Comparison of ENCODE assay signal across 8 cellular contexts in the genomic region with DNA sequence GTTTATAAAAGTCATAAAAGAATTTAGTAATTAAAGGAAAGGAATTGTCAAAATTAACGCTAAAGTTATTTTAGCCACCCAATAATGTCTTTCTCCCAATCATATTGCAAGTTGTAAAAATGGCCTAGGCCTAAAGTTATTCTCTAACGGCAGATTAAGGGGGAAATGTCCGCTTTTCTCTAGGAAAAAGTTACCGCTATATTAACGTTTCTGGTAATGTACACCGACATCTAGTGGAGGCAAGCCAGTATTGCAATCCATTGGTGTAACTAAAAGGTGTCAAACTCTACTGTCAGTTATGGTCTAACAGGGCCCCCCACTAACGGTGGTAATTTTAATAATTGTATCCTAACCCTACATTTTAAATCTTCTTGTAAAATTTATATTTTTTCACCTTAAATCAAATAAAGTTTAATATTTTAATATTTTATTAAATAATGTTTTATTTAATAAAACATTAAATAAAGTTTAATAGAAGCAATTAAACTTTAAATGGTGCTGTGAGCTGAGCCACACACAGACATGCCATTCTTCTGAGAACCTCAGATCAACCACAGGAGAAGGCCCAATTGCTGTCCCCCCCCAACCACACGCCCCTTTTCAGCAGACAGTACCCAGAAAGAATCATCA. TPM values are rescaled to one million over a fixed set of nuclear protein-coding genes. Genes with fewer than 3 reads are reported as not detected.
A peak's percentile ranks its signal among the peaks of the same experiment; 100 is the strongest.
DNase-seq lines count a peak whose midpoint lies in the region; TF ChIP-seq lines count a peak whose summit lies in the region.

No MANE protein-coding gene starts in this region.

- intact Hi-C loops in vagina (cut with DNase I): loop anchor here (10.0 kb wide), 1 partner anchor 96 kb away; no protein-coding TSS in a partner anchor

- H3K27me3 ChIP-seq in neuronal stem cell (ENCODE audit: control insufficient read depth in 3 of 3, insufficient read depth in 3 of 3, low read depth in 1 of 3, low read length in 3 of 3) (no peaks in the 10 kb centered on the region), vagina (no peaks in the 10 kb centered on the region)

- H3K4me3 Mint-ChIP-seq in endothelial cell (ENCODE audit: unreplicated experiment): no peak overlapping the region

- H2BK120ac ChIP-seq in neuronal stem cell (ENCODE audit: low read depth, low read length): no peak overlapping the region

- no peaks in the 10 kb centered on the region for H3K9me3 Mint-ChIP-seq in endothelial cell (ENCODE audit: unreplicated experiment)

- no peak overlapping the region for H2BK12ac ChIP-seq in neuronal stem cell (ENCODE audit: low read length)

- DNase-seq in SHP77 (lab: John Stamatoyannopoulos, UW) (peak; percentile 13 to 34), SHP77 treated with DMSO at 0.1 percent for 48 hours (lab: John Stamatoyannopoulos, UW) (no peak), NCI-H2029 treated with DMSO at 0.1 percent for 48 hours (lab: John Stamatoyannopoulos, UW) (peak; percentile 19), endothelial cell (ENCODE audit: low spot score) (peak; percentile 57), neuronal stem cell (ENCODE audit: low spot score) (peak; percentile 46), vagina (ENCODE audit: extremely low spot score in 2 of 2) (no peak), DMS79 treated with DMSO at 0.1 percent for 48 hours (lab: John Stamatoyannopoulos, UW) (no peak)
- peak; percentile 14 for DNase-seq in activated CD4-positive, alpha-beta T cell treated with anti-CD3 and anti-CD28 coated beads for 1 hour

- no peak overlapping the region for H4K8ac ChIP-seq in neuronal stem cell (ENCODE audit: low read depth, low read length)

- peaks cover 5% of the 10 kb centered on the region for H3K36me3 Mint-ChIP-seq in endothelial cell (ENCODE audit: low read depth, unreplicated experiment)

- TF ChIP-seq CTCF in endothelial cell (IDR thresholded peaks at IDR 0.05; ENCODE audit: unreplicated experiment) (peak; percentile 89), vagina (IDR thresholded peaks at IDR 0.05) (peak; percentile 72 to 82 (median 79))

- H2BK5ac ChIP-seq in neuronal stem cell (ENCODE audit: low read length): no peak overlapping the region

- H4K91ac ChIP-seq in neuronal stem cell (ENCODE audit: low read depth, low read length, poor library complexity): no peak overlapping the region

- H3K4me2 ChIP-seq in neuronal stem cell (ENCODE audit: insufficient read depth, low read length, poor library complexity, severe bottlenecking): no peak overlapping the region

- no peak overlapping the region for H3K9ac ChIP-seq in neuronal stem cell (ENCODE audit: low read depth, low read length, poor library complexity)

- H3K36me3 ChIP-seq in neuronal stem cell (replicated peaks in 1 of 2; ENCODE audit: control insufficient read depth in 2 of 2, insufficient read depth in 2 of 2, low read length in 2 of 2): no peaks in the 10 kb centered on the region
- H3K36me3 ChIP-seq in vagina: no peaks in the 10 kb centered on the region

- H3K27ac ChIP-seq in neuronal stem cell (replicated peaks; ENCODE audit: low read length) (no peak overlapping the region), vagina (no peak overlapping the region)

- no CpG with 5 or more reads among the region's 8 CpGs for WGBS in neuronal stem cell (ENCODE audit: extremely low coverage in 2 of 2, insufficient read length in 2 of 2, insufficient replicate concordance in 1 of 2), 2 donors

- no peaks in the 10 kb centered on the region for H3K9me3 ChIP-seq in neuronal stem cell (replicated peaks in 1 of 2; ENCODE audit: control insufficient read depth in 2 of 2, insufficient read depth in 1 of 2, low read depth in 1 of 2, low read length in 2 of 2)
- H3K9me3 ChIP-seq in vagina: no peaks in the 10 kb centered on the region

- no peaks in the 10 kb centered on the region for H3K4me1 Mint-ChIP-seq in endothelial cell (ENCODE audit: unreplicated experiment)

- H3K27ac Mint-ChIP-seq in endothelial cell (ENCODE audit: unreplicated experiment): no peak overlapping the region

- no peaks in the 10 kb centered on the region for H3K79me1 ChIP-seq in neuronal stem cell (ENCODE audit: low read depth, low read length)

- no peaks in the 10 kb centered on the region for H3K27me3 Mint-ChIP-seq in endothelial cell (ENCODE audit: unreplicated experiment)

- H2AFZ ChIP-seq in neuronal stem cell (ENCODE audit: low read length): no peak overlapping the region

- H2BK15ac ChIP-seq in neuronal stem cell (ENCODE audit: low read length): no peak overlapping the region

- TF ChIP-seq POLR2A in vagina (IDR thresholded peaks at IDR 0.05): no peak

- no peak overlapping the region for H3K23ac ChIP-seq in neuronal stem cell (ENCODE audit: low read depth, low read length, poor library complexity)

- H3K4me3 ChIP-seq in neuronal stem cell (ENCODE audit: low read length in 2 of 2) (no peak overlapping the region), vagina (no peak overlapping the region)

- no peak overlapping the region for H3K18ac ChIP-seq in neuronal stem cell (ENCODE audit: low read length)

- no peak overlapping the region for H2AK5ac ChIP-seq in neuronal stem cell (ENCODE audit: low read depth, low read length)

- no peak overlapping the region for H3K4ac ChIP-seq in neuronal stem cell (ENCODE audit: low read length)

- no peak overlapping the region for H3K14ac ChIP-seq in neuronal stem cell (ENCODE audit: low read length)

- no peaks in the 10 kb centered on the region for H3K4me1 ChIP-seq in neuronal stem cell (ENCODE audit: control insufficient read depth in 2 of 2, insufficient read depth in 1 of 2, low read depth in 1 of 2, low read length in 2 of 2)
- H3K4me1 ChIP-seq in vagina: no peaks in the 10 kb centered on the region

RNA-seq across cellular contexts. Expression of a gene that starts 35.9 kb away (rescaled TPM):
- total RNA-seq in endothelial cell (ENCODE audit: unreplicated experiment) (10.4 TPM), vagina (2.7 TPM)
- polyA plus RNA-seq in neuronal stem cell (2013, experiment 1 of 2): 7.7 TPM
- polyA plus RNA-seq in neuronal stem cell (2013, experiment 2 of 2): 7.5 TPM

RNA-seq across cellular contexts. Expression of a gene that starts 42.8 kb away (rescaled TPM):
- total RNA-seq in endothelial cell (ENCODE audit: unreplicated experiment) (3.5 TPM), vagina (6.9 TPM)
- 8.3 TPM for polyA plus RNA-seq in neuronal stem cell (2013, experiment 1 of 2)
- 7.5 TPM for polyA plus RNA-seq in neuronal stem cell (2013, experiment 2 of 2)

RNA-seq across cellular contexts. Expression of a gene that starts 53.6 kb away (rescaled TPM):
- total RNA-seq in endothelial cell (ENCODE audit: unreplicated experiment): 7.8 TPM
- 4.3 TPM for polyA plus RNA-seq in neuronal stem cell (2013, experiment 1 of 2)
- polyA plus RNA-seq in neuronal stem cell (2013, experiment 2 of 2): 3.5 TPM
- 2.2 TPM for total RNA-seq in vagina

Comparison
In these comparisons a context has a peak if more than half of its experiments do, and no peak if none do; other contexts are left out.
1. DNase-seq: peak in SHP77 (2 of 2), NCI-H2029 treated with DMSO at 0.1 percent for 48 hours (single experiment), activated CD4-positive, alpha-beta T cell treated with anti-CD3 and anti-CD28 coated beads for 1 hour (single experiment), endothelial cell (single experiment) and neuronal stem cell (single experiment); none in SHP77 treated with DMSO at 0.1 percent for 48 hours (single experiment), vagina (0 of 2) and DMS79 treated with DMSO at 0.1 percent for 48 hours (single experiment).